In the genomic region with DNA sequence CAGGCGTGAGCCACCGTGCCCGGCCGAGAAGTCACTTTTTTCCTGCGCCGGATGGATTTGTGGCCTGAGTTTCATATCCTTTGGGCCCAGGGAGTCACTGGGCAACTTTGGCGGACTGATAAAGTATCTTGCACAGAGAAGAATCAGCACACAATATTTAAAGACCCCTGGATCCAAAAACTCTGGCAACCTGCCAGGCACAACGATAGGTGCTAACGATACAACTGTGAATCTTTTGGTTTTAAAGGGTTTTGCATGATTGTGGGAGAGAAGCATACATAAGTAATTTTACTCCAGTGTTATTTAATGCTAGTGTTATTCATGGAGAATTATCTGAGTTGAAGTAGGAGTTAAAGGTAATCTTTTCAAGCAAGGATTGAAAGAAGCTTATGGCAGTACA, we compare ENCODE assay signal across 20 cellular contexts.
DNase-seq lines count a peak whose midpoint lies in the region; ATAC-seq and TF ChIP-seq lines count a peak whose summit lies in the region.
"Had no signal": no experiment of that assay in that cellular context is flagged by ENCODE, and none has a peak within 500 bp of the region (broad histone marks: within the 10 kb centered on the region; RNA-seq: fewer than 3 reads in every experiment).

No MANE protein-coding gene starts in this region.

- no peaks in the 10 kb centered on the region for H3K9me3 Mint-ChIP-seq in GM23338

- no peaks in the 10 kb centered on the region for H3K9me2 ChIP-seq in GM23338 (ENCODE audit: insufficient read depth)

- H3K9me3 ChIP-seq in osteoblast (ENCODE audit: low read depth, low read length) (no peaks in the 10 kb centered on the region), MG63 (no peaks in the 10 kb centered on the region)
- H3K9me3 ChIP-seq: A549, BE2C had no signal

- no peaks in the 10 kb centered on the region for H3K36me3 Mint-ChIP-seq in GM23338 (ENCODE audit: low read depth)
- H3K36me3 Mint-ChIP-seq: CD14-positive monocyte; CD8-positive, alpha-beta memory T cell had no signal

- TF ChIP-seq CTCF in GM23338 (conservative IDR thresholded peaks at IDR 0.05; ENCODE audit: low read depth in 2 of 2) (no peak), osteoblast (IDR thresholded peaks at IDR 0.05; ENCODE audit: extremely low read depth, low read depth, low read length) (no peak)

- H3K27ac ChIP-seq in GM23338 (ENCODE audit: low read depth) = no peak overlapping the region
- H3K27ac ChIP-seq in osteoblast (ENCODE audit: low read depth, low read length) = no peak overlapping the region
- H3K27ac ChIP-seq: A549; BLaER1 treated with 17β-estradiol and CSF1 and Interleukin-3, amounts not matched to agents 10 nM and 100 nM had no signal

- no peak for ATAC-seq in GM23338
- ATAC-seq: A549 had no signal

- H2AFZ ChIP-seq in GM23338 (peak overlapping the region; percentile 81; the same call in 1 of the 2 replicates), osteoblast (ENCODE audit: low read length) (no peak overlapping the region)

- no peak overlapping the region for H3K4me3 Mint-ChIP-seq in GM23338
- H3K4me3 Mint-ChIP-seq: CD14-positive monocyte; CD4-positive, alpha-beta T cell; CD8-positive, alpha-beta memory T cell had no signal

- H3K4me1 Mint-ChIP-seq in GM23338 = peaks cover 13% of the 10 kb centered on the region; the same call in 2 of the 3 replicates
- H3K4me1 Mint-ChIP-seq: CD14-positive monocyte; CD8-positive, alpha-beta memory T cell had no signal

- H4K20me1 ChIP-seq in GM23338 (replicated peaks; ENCODE audit: insufficient read depth) = no peaks in the 10 kb centered on the region
- no peaks in the 10 kb centered on the region for H4K20me1 ChIP-seq in osteoblast (ENCODE audit: insufficient read depth, low read length)
- H4K20me1 ChIP-seq: BLaER1 treated with 17β-estradiol and CSF1 and Interleukin-3, amounts not matched to agents 10 nM and 100 nM had no signal

- DNase-seq in NCI-H82 (lab: John Stamatoyannopoulos, UW) (peak; percentile 23), NCI-H82 treated with DMSO at 0.1 percent for 48 hours (lab: John Stamatoyannopoulos, UW; ENCODE audit: unreplicated experiment) (no peak), GM23338 (ENCODE audit: low spot score) (no peak), osteoblast (ENCODE audit: insufficient read length, low spot score, missing footprints) (peak; percentile 36), MG63 (no peak)
- no peak for DNase-seq in activated CD4-positive, alpha-beta T cell treated with anti-CD3 and anti-CD28 coated beads for 1 hour
- DNase-seq: 8988T; ACHN; AML-193; CD4-positive, alpha-beta T cell; CD8-positive, alpha-beta memory T cell; DMS 273 treated with DMSO at 0.1 percent for 48 hours; DMS79; GF-D8; H7; HCEC 1CT had no signal

- H3K4me3 ChIP-seq in GM23338 (no peak overlapping the region), osteoblast (ENCODE audit: insufficient read depth, low read length) (no peak overlapping the region), MG63 (no peak overlapping the region)
- H3K4me3 ChIP-seq: A549; BLaER1 treated with 17β-estradiol and CSF1 and Interleukin-3, amounts not matched to agents 10 nM and 100 nM had no signal

- H3K4me1 ChIP-seq in GM23338 (ENCODE audit: insufficient read depth) (peaks cover 5% of the 10 kb centered on the region; the same call in 1 of the 2 replicates), osteoblast (ENCODE audit: insufficient read depth, low read length) (no peaks in the 10 kb centered on the region)
- H3K4me1 ChIP-seq: A549; BE2C; BLaER1 treated with 17β-estradiol and CSF1 and Interleukin-3, amounts not matched to agents 10 nM and 100 nM had no signal

- H3K4me2 ChIP-seq in GM23338 (no peak overlapping the region), osteoblast (ENCODE audit: insufficient read depth, low read length) (no peak overlapping the region)
- H3K4me2 ChIP-seq: A549; BLaER1 treated with 17β-estradiol and CSF1 and Interleukin-3, amounts not matched to agents 10 nM and 100 nM had no signal

- H3K27me3 ChIP-seq in GM23338 (ENCODE audit: insufficient read depth) = no peaks in the 10 kb centered on the region
- no peaks in the 10 kb centered on the region for H3K27me3 ChIP-seq in osteoblast (ENCODE audit: insufficient read depth, low read length)
- peaks cover 12% of the 10 kb centered on the region for H3K27me3 ChIP-seq in MG63
- H3K27me3 ChIP-seq: BE2C; BLaER1 treated with 17β-estradiol and CSF1 and Interleukin-3, amounts not matched to agents 10 nM and 100 nM had no signal

- H3K79me2 ChIP-seq in GM23338 (replicated peaks; ENCODE audit: insufficient read depth) (no peaks in the 10 kb centered on the region), osteoblast (ENCODE audit: insufficient read depth, low read length) (no peaks in the 10 kb centered on the region)

- no peaks in the 10 kb centered on the region for H3F3A ChIP-seq in GM23338 (replicated peaks; ENCODE audit: low read depth)

- H3K36me3 ChIP-seq in GM23338 (ENCODE audit: insufficient read depth) (no peaks in the 10 kb centered on the region), osteoblast (ENCODE audit: insufficient read depth, low read length) (no peaks in the 10 kb centered on the region), MG63 (no peaks in the 10 kb centered on the region)
- H3K36me3 ChIP-seq: BE2C; BLaER1 treated with 17β-estradiol and CSF1 and Interleukin-3, amounts not matched to agents 10 nM and 100 nM had no signal

- no peak overlapping the region for H3K27ac Mint-ChIP-seq in GM23338
- H3K27ac Mint-ChIP-seq: CD14-positive monocyte; CD4-positive, alpha-beta T cell; CD8-positive, alpha-beta memory T cell had no signal

- peaks cover 1% of the 10 kb centered on the region for H3K27me3 Mint-ChIP-seq in GM23338 (ENCODE audit: insufficient read depth, low read depth, poor library complexity)
- H3K27me3 Mint-ChIP-seq: CD4-positive, alpha-beta T cell; CD8-positive, alpha-beta memory T cell had no signal

TF ChIP-seq in GM23338, 12 proteins besides CTCF, POLR2A, EP300 and RAD21 (continues in another document):
- no peak for TF ChIP-seq ETS1 (IDR thresholded peaks at IDR 0.05)
- no peak for TF ChIP-seq ZNF114 (CRISPR knock-in tag; IDR thresholded peaks at IDR 0.05)
- no peak for TF ChIP-seq EZH2phosphoT487 (IDR thresholded peaks at IDR 0.05; ENCODE audit: unreplicated experiment)
- no peak for TF ChIP-seq STAT1 (IDR thresholded peaks at IDR 0.05; ENCODE audit: unreplicated experiment)
- no peak for TF ChIP-seq NANOG (IDR thresholded peaks at IDR 0.05; ENCODE audit: borderline replicate concordance)
- TF ChIP-seq ZNF331 (CRISPR knock-in tag; IDR thresholded peaks at IDR 0.05; ENCODE audit: low read depth) = no peak
- TF ChIP-seq EZH2 (IDR thresholded peaks at IDR 0.05; ENCODE audit: low read depth, unreplicated experiment) = no peak
- no peak for TF ChIP-seq POLR2AphosphoS5 (IDR thresholded peaks at IDR 0.05; ENCODE audit: low read depth)
- TF ChIP-seq CREB1 (CRISPR knock-in tag; IDR thresholded peaks at IDR 0.05; ENCODE audit: low read depth) = no peak

Comparison
In these comparisons a context has a peak if more than half of its experiments do, and no peak if none do; other contexts are left out.
1. DNase-seq: peak in NCI-H82 (single experiment) and osteoblast (single experiment); none in NCI-H82 treated with DMSO at 0.1 percent for 48 hours (single experiment), GM23338 (single experiment), MG63 (single experiment) and activated CD4-positive, alpha-beta T cell treated with anti-CD3 and anti-CD28 coated beads for 1 hour (single experiment).